ENCODE assay signal across 17 cellular contexts in genomic region chr13:44276061-44276460, GRCh38.
DNase-seq lines count a peak whose midpoint lies in the region; ATAC-seq and TF ChIP-seq lines count a peak whose summit lies in the region.
"Had no signal": no experiment of that assay in that cellular context is flagged by ENCODE, and none has a peak within 500 bp of the region (broad histone marks: within the 10 kb centered on the region; RNA-seq: fewer than 3 reads in every experiment).

No MANE protein-coding gene starts in this region.

- peaks cover 30% of the 10 kb centered on the region for H3K4me1 ChIP-seq in hepatocyte (ENCODE audit: insufficient read depth)

- H3K27ac ChIP-seq in hepatocyte, result peak overlapping the region; percentile 72

- TF ChIP-seq CTCF in hepatocyte (IDR thresholded peaks at IDR 0.05; ENCODE audit: poor library complexity), result no peak

- H3K9me2 ChIP-seq in hepatocyte (replicated peaks; ENCODE audit: insufficient read depth), result no peaks in the 10 kb centered on the region

- H3K27me3 ChIP-seq in hepatocyte, result no peaks in the 10 kb centered on the region

- H3K9me3 Mint-ChIP-seq in activated naive CD8-positive, alpha-beta T cell (ENCODE audit: low read depth), result no peaks in the 10 kb centered on the region
- peaks cover 9% of the 10 kb centered on the region for H3K9me3 Mint-ChIP-seq in activated naive CD8-positive, alpha-beta T cell treated with anti-CD3 and anti-CD28 coated beads, Interleukin-2, amount 50 U/mL, for 24 hours
- H3K9me3 Mint-ChIP-seq: WTC11 had no signal

- peaks cover 2% of the 10 kb centered on the region for H3K27me3 Mint-ChIP-seq in activated naive CD8-positive, alpha-beta T cell
- H3K27me3 Mint-ChIP-seq in activated naive CD8-positive, alpha-beta T cell treated with anti-CD3 and anti-CD28 coated beads, Interleukin-2, amount 50 U/mL, for 24 hours, result no peaks in the 10 kb centered on the region

- H3K9me3 ChIP-seq in hepatocyte (ENCODE audit: low read depth), result no peaks in the 10 kb centered on the region

- H3K4me3 Mint-ChIP-seq in activated naive CD8-positive, alpha-beta T cell, result no peak overlapping the region
- H3K4me3 Mint-ChIP-seq in activated naive CD8-positive, alpha-beta T cell treated with anti-CD3 and anti-CD28 coated beads, Interleukin-2, amount 50 U/mL, for 24 hours, result no peak overlapping the region
- H3K4me3 Mint-ChIP-seq: WTC11 had no signal

- peaks cover 11% of the 10 kb centered on the region for H3K36me3 Mint-ChIP-seq in activated naive CD8-positive, alpha-beta T cell
- no peaks in the 10 kb centered on the region for H3K36me3 Mint-ChIP-seq in activated naive CD8-positive, alpha-beta T cell treated with anti-CD3 and anti-CD28 coated beads, Interleukin-2, amount 50 U/mL, for 24 hours (ENCODE audit: low read depth)
- H3K36me3 Mint-ChIP-seq: WTC11 had no signal

- H2AFZ ChIP-seq in hepatocyte, result no peak overlapping the region

- H3K79me2 ChIP-seq in hepatocyte, result no peaks in the 10 kb centered on the region

- H4K20me1 ChIP-seq in hepatocyte (ENCODE audit: insufficient read depth, poor library complexity, severe bottlenecking), result no peaks in the 10 kb centered on the region

- no peak for DNase-seq in activated naive CD8-positive, alpha-beta T cell treated with anti-CD3 and anti-CD28 coated beads, Interleukin-2, amount 50 U/mL, for 24 hours
- DNase-seq in NCI-H82 treated with DMSO at 0.1 percent for 48 hours (lab: John Stamatoyannopoulos, UW; ENCODE audit: unreplicated experiment) (peak; percentile 16), hepatocyte (ENCODE audit: low spot score) (no peak), SHP77 (lab: John Stamatoyannopoulos, UW) (no peak)
- DNase-seq: activated T-cell treated with anti-CD3 and anti-CD28 coated beads, Interleukin-2, amount 50 U/mL, for 72 hours; COR-L47; kidney; NCI-H2081 treated with DMSO at 0.1 percent for 48 hours; NCI-H524; PC-3; substantia nigra had no signal

- WGBS in hepatocyte (ENCODE audit: low lambda C conversion rate, missing lambda C conversion rate), result 80% methylated on average over 3 of the region's 3 CpGs

- peaks cover 58% of the 10 kb centered on the region for H3K4me1 Mint-ChIP-seq in activated naive CD8-positive, alpha-beta T cell (ENCODE audit: low read depth)
- peaks cover 61% of the 10 kb centered on the region for H3K4me1 Mint-ChIP-seq in activated naive CD8-positive, alpha-beta T cell treated with anti-CD3 and anti-CD28 coated beads, Interleukin-2, amount 50 U/mL, for 24 hours

- no peak overlapping the region for H3K4me2 ChIP-seq in hepatocyte

- H3K4me3 ChIP-seq in hepatocyte, result no peak overlapping the region
- H3K4me3 ChIP-seq: K562, lung had no signal

- ATAC-seq in activated naive CD8-positive, alpha-beta T cell treated with anti-CD3 and anti-CD28 coated beads, Interleukin-2, amount 50 U/mL, for 24 hours, result no peak
- ATAC-seq in GM18873 (IDR thresholded peaks at IDR 0.05; ENCODE audit: low FRiP score, unreplicated experiment) (no peak), GM21528 (IDR thresholded peaks at IDR 0.05; ENCODE audit: low FRiP score, unreplicated experiment) (no peak)
- ATAC-seq: activated T-cell treated with anti-CD3 and anti-CD28 coated beads, Interleukin-2, amount 50 U/mL, for 72 hours; K562; PC-3; WTC11 had no signal

- no peaks in the 10 kb centered on the region for H3K36me3 ChIP-seq in hepatocyte (replicated peaks; ENCODE audit: insufficient read depth, low read depth)

- peak overlapping the region; percentile 99 for H3K27ac Mint-ChIP-seq in activated naive CD8-positive, alpha-beta T cell
- no peak overlapping the region for H3K27ac Mint-ChIP-seq in activated naive CD8-positive, alpha-beta T cell treated with anti-CD3 and anti-CD28 coated beads, Interleukin-2, amount 50 U/mL, for 24 hours
- H3K27ac Mint-ChIP-seq: activated T-cell treated with anti-CD3 and anti-CD28 coated beads, Interleukin-2, amount 50 U/mL, for 72 hours; WTC11 had no signal
